In genomic region chr22:28799125-28799833, GRCh38 we compare ENCODE assay signal across 8 cellular contexts. TPM values are rescaled to one million over a fixed set of nuclear protein-coding genes. Genes with fewer than 3 reads are reported as not detected.
DNase-seq lines count a peak whose midpoint lies in the region; ATAC-seq and TF ChIP-seq lines count a peak whose summit lies in the region.

No MANE protein-coding gene starts in this region.

- peak overlapping the region; percentile 93 for H3K27ac ChIP-seq in HUES48 (ENCODE audit: low read depth, low read length)
- H3K27ac ChIP-seq in ectodermal cell (ENCODE audit: insufficient read depth, low read depth, low read length, poor library complexity, severe bottlenecking) = peak overlapping the region; percentile 96
- H3K27ac ChIP-seq in thyroid gland = peak overlapping the region; percentile 98 to 100 (median 99)

- DNase-seq in EL = peak; percentile 91
- no peak for DNase-seq in T-cell
- no peak for DNase-seq in memory B cell (ENCODE audit: low spot score in 2 of 2)
- DNase-seq in thyroid gland = peak in 1 of 2 donors; percentile 40
- no peak for DNase-seq in midbrain (lab: John Stamatoyannopoulos, UW)
- DNase-seq in NCI-H1436 (lab: John Stamatoyannopoulos, UW) = no peak

- H3K4me1 ChIP-seq in HUES48 (ENCODE audit: control insufficient read depth, insufficient read depth, low read length) = peaks cover 12% of the 10 kb centered on the region
- H3K4me1 ChIP-seq in ectodermal cell (ENCODE audit: control insufficient read depth, insufficient read depth, low read length) = no peaks in the 10 kb centered on the region
- H3K4me1 ChIP-seq in thyroid gland = peaks cover 41 to 51% of the 10 kb centered on the region in 2 donors

- H3K4me3 Mint-ChIP-seq in T-cell = peak overlapping the region; percentile 92 to 97 (median 94)
- peak overlapping the region; percentile 95 for H3K4me3 Mint-ChIP-seq in memory B cell

- intact Hi-C loops in thyroid gland (cut with DNase I) = no loop called here

- H3K9me3 Mint-ChIP-seq in T-cell (no peaks in the 10 kb centered on the region), memory B cell (no peaks in the 10 kb centered on the region)

- TF ChIP-seq CTCF in thyroid gland (IDR thresholded peaks at IDR 0.05) = no peak

- H3K36me3 ChIP-seq in HUES48 (ENCODE audit: control insufficient read depth, insufficient read depth, low read length) (peaks cover 47% of the 10 kb centered on the region), ectodermal cell (ENCODE audit: control insufficient read depth, insufficient read depth, low read length) (peaks cover 21% of the 10 kb centered on the region), thyroid gland (peaks cover 29 to 51% of the 10 kb centered on the region in 2 donors)

- H3K9me3 ChIP-seq in HUES48 (ENCODE audit: control insufficient read depth, insufficient read depth, low read length) (no peaks in the 10 kb centered on the region), ectodermal cell (ENCODE audit: control insufficient read depth, low read length) (no peaks in the 10 kb centered on the region), thyroid gland (no peaks in the 10 kb centered on the region)

- H3K9ac ChIP-seq in HUES48 (ENCODE audit: low read depth, low read length) = peak overlapping the region; percentile 97

- POLR2A ChIA-PET in T-cell (lab: Charles Lee) = interaction anchor here (0.9 to 2.8 kb wide), 5 partner anchors 12 to 273 kb away, joined by 4 to 23 read pairs (median 5); partner anchors contain the start of genes KREMEN1 (in 1 of the 2) and ZNRF3 (in 1 of the 2)

- peak overlapping the region; percentile 98 to 99 for H3K27ac Mint-ChIP-seq in T-cell
- H3K27ac Mint-ChIP-seq in memory B cell = peak overlapping the region; percentile 92

- 10 to 11% methylated on average over 7 of the region's 7 CpGs for WGBS in ectodermal cell, 2 experiments
- WGBS in thyroid gland, 2 donors = 1% methylated on average over 7 of the region's 7 CpGs

- ATAC-seq in T-cell (replicated peaks in 1 of 4) (no peak), memory B cell (ENCODE audit: low read depth) (no peak)

- CTCF ChIA-PET in T-cell (lab: Charles Lee) = interaction anchor here (1.0 to 4.9 kb wide), 6 partner anchors 8 to 33 kb away, joined by 3 to 35 read pairs (median 6); no protein-coding TSS in a partner anchor

- H3K27me3 Mint-ChIP-seq in T-cell = no peaks in the 10 kb centered on the region
- no peaks in the 10 kb centered on the region for H3K27me3 Mint-ChIP-seq in memory B cell

- H3K4me1 Mint-ChIP-seq in T-cell (peaks cover 57 to 67% (median 67%) of the 10 kb centered on the region in 3 donors), memory B cell (peaks cover 34% of the 10 kb centered on the region)

- no peaks in the 10 kb centered on the region for H3K27me3 ChIP-seq in HUES48 (ENCODE audit: control insufficient read depth, insufficient read depth, low read length)
- no peaks in the 10 kb centered on the region for H3K27me3 ChIP-seq in ectodermal cell (ENCODE audit: control insufficient read depth, insufficient read depth, low read length, poor library complexity, severe bottlenecking)
- no peaks in the 10 kb centered on the region for H3K27me3 ChIP-seq in thyroid gland

- H3K4me3 ChIP-seq in HUES48 (ENCODE audit: low read depth, low read length) (peak overlapping the region; percentile 98), ectodermal cell (ENCODE audit: insufficient read depth, low read depth, low read length) (peak overlapping the region; percentile 96), thyroid gland (replicated peaks in 1 of 3) (peak overlapping the region; percentile 50 to 95 (median 54))

- no peak for TF ChIP-seq POLR2A in thyroid gland (IDR thresholded peaks at IDR 0.05)

- H3K36me3 Mint-ChIP-seq in T-cell (peaks cover 36% of the 10 kb centered on the region), memory B cell (peaks cover 10% of the 10 kb centered on the region)

RNA-seq across cellular contexts. Expression of gene XBP1, which starts 1.1 kb away (rescaled TPM):
- total RNA-seq in T-cell (100 to 1,000 TPM; 132 to 205 (median 140) TPM), thyroid gland (100 to 1,000 TPM; 301 to 513 (median 421) TPM)
- polyA plus RNA-seq in ectodermal cell (2013, experiment 1 of 4) = 69.1 TPM
- 66.3 TPM for polyA plus RNA-seq in ectodermal cell (2013, experiment 2 of 4)
- polyA plus RNA-seq in ectodermal cell (2013, experiment 3 of 4) = 67.3 TPM
- 73.2 TPM for polyA plus RNA-seq in ectodermal cell (2013, experiment 4 of 4)

RNA-seq across cellular contexts. Expression of gene CCDC117, which starts 26.8 kb away (rescaled TPM):
- 10 to 100 TPM; 14.4 to 22.7 (median 17.4) TPM for total RNA-seq in T-cell
- 53.1 TPM for polyA plus RNA-seq in ectodermal cell (2013, experiment 1 of 4)
- 43.8 TPM for polyA plus RNA-seq in ectodermal cell (2013, experiment 2 of 4)
- polyA plus RNA-seq in ectodermal cell (2013, experiment 3 of 4) = 35.9 TPM
- polyA plus RNA-seq in ectodermal cell (2013, experiment 4 of 4) = 37.1 TPM
- 10 to 100 TPM; 21.2 to 40.2 (median 26.5) TPM for total RNA-seq in thyroid gland

RNA-seq across cellular contexts. Expression of gene HSCB, which starts 57.4 kb away (rescaled TPM):
- 10 to 100 TPM in 3 of 5 donors, 1 to 10 TPM in 2; 6.9 to 11.9 (median 11.5) TPM for total RNA-seq in T-cell
- polyA plus RNA-seq in ectodermal cell (2013, experiment 1 of 4) = 15.7 TPM
- polyA plus RNA-seq in ectodermal cell (2013, experiment 2 of 4) = 19.1 TPM
- polyA plus RNA-seq in ectodermal cell (2013, experiment 3 of 4) = 21.0 TPM
- polyA plus RNA-seq in ectodermal cell (2013, experiment 4 of 4) = 22.8 TPM
- total RNA-seq in thyroid gland = 10 to 100 TPM; 10.7 to 30.6 (median 25.6) TPM

RNA-seq across cellular contexts. Expression of gene CHEK2, which starts 57.7 kb away (rescaled TPM):
- total RNA-seq in T-cell = 1 to 10 TPM; 5.1 to 10.0 (median 7.1) TPM
- polyA plus RNA-seq in ectodermal cell (2013, experiment 1 of 4) = 40.8 TPM
- 33.9 TPM for polyA plus RNA-seq in ectodermal cell (2013, experiment 2 of 4)
- 33.5 TPM for polyA plus RNA-seq in ectodermal cell (2013, experiment 3 of 4)
- 30.6 TPM for polyA plus RNA-seq in ectodermal cell (2013, experiment 4 of 4)
- 10 to 100 TPM in 2 of 4 donors, 1 to 10 TPM in 2; 7.1 to 16.0 (median 9.4) TPM for total RNA-seq in thyroid gland
